Comparison of ENCODE assay signal across 8 cellular contexts in the genomic region with DNA sequence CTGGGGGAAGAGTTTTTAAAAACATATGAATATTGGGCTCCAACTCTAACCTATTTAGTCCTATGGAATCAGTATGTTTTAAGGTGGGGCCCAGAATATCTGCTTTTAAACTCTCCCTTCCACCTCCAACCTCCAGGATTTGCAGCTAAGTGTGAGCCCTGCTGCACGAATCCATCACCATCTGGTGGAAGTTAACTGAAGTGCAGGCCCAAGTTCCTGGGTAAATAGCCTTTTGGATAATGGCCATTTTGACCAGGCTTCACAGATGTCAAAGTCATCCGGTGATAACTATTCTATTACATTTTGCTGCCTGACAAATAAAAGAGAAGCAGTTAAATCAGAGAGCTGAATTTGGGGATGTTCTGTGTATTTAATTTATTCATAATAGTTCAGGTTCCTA. TPM values are rescaled to one million over a fixed set of nuclear protein-coding genes. Genes with fewer than 3 reads are reported as not detected.
DNase-seq lines count a peak whose midpoint lies in the region; ATAC-seq, FAIRE-seq and TF ChIP-seq lines count a peak whose summit lies in the region.

No MANE protein-coding gene starts in this region.

- FAIRE-seq in kidney (lab: Jason Lieb, UNC) = no peak
- no peak for FAIRE-seq in urothelium cell line (lab: Jason Lieb, UNC)

- no peak overlapping the region for H3K27ac ChIP-seq in DND-41 (ENCODE audit: low read length)
- no peak overlapping the region for H3K27ac ChIP-seq in kidney (ENCODE audit: low read depth in 2 of 2, low read length in 2 of 2)

- H4K20me1 ChIP-seq in DND-41 (ENCODE audit: insufficient read depth, low read length) = no peaks in the 10 kb centered on the region

- DNase-seq in DND-41 (peak; percentile 13), NCI-H2171 treated with DMSO at 0.1 percent for 48 hours (lab: John Stamatoyannopoulos, UW) (peak; percentile 37), astrocyte of the spinal cord (ENCODE audit: low read depth, low spot score) (peak; percentile 42), kidney (no peak), urothelium cell line (ENCODE audit: low spot score) (peak; percentile 39), OCI-M2 (lab: John Stamatoyannopoulos, UW; ENCODE audit: unreplicated experiment) (no peak)

- H3K4me2 ChIP-seq in DND-41 (ENCODE audit: insufficient read depth, low read length) = no peak overlapping the region

- TF ChIP-seq CTCF in DND-41 (IDR thresholded peaks at IDR 0.05; ENCODE audit: borderline replicate concordance, extremely low read depth, low read length, poor library complexity, severe bottlenecking) (peak; percentile 75), astrocyte of the spinal cord (IDR thresholded peaks at IDR 0.05; ENCODE audit: low read depth, low read length) (peak; percentile 81), kidney (IDR thresholded peaks at IDR 0.05; ENCODE audit: borderline replicate concordance, extremely low read depth, insufficient read depth) (peak; percentile 87)

- in situ Hi-C loops in astrocyte of the spinal cord (cut with HindIII; ENCODE audit: low sequenced_read_pairs) = no loop called here

- H3K9ac ChIP-seq in DND-41 (ENCODE audit: low read depth, low read length) (no peak overlapping the region), kidney (ENCODE audit: low read length in 2 of 2) (no peak overlapping the region)

- intact Hi-C loops in kidney (cut with DNase I) = no loop called here

- ATAC-seq in DND-41 (ENCODE audit: insufficient read depth, low read depth) (peak; percentile 68; the same call in 2 of the 3 replicates), GM19328 (IDR thresholded peaks at IDR 0.05; ENCODE audit: unreplicated experiment) (peak; percentile 78), HG03135 (IDR thresholded peaks at IDR 0.05; ENCODE audit: unreplicated experiment) (peak; percentile 90)

- H3K4me3 ChIP-seq in DND-41 (ENCODE audit: low read depth in 1 of 2, low read length in 2 of 2) (no peak overlapping the region), astrocyte of the spinal cord (ENCODE audit: low read depth, low read length) (no peak overlapping the region), kidney (ENCODE audit: low read length in 2 of 2) (no peak overlapping the region)

- no peaks in the 10 kb centered on the region for H3K9me3 ChIP-seq in DND-41 (ENCODE audit: insufficient read depth, low read length, severe bottlenecking)
- H3K9me3 ChIP-seq in kidney (ENCODE audit: control insufficient read depth in 1 of 2, low read length in 2 of 2) = no peaks in the 10 kb centered on the region

- H3K27me3 ChIP-seq in DND-41 (ENCODE audit: insufficient read depth, low read length, poor library complexity) = no peaks in the 10 kb centered on the region

- no peaks in the 10 kb centered on the region for H3K36me3 ChIP-seq in DND-41 (ENCODE audit: insufficient read depth, low read length)
- H3K36me3 ChIP-seq in kidney (ENCODE audit: control insufficient read depth in 1 of 2, insufficient read depth in 2 of 2, low read length in 2 of 2) = no peaks in the 10 kb centered on the region

- H3K4me1 ChIP-seq in DND-41 (ENCODE audit: insufficient read depth, low read length) (no peaks in the 10 kb centered on the region), kidney (ENCODE audit: control insufficient read depth in 1 of 2, insufficient read depth in 1 of 2, low read depth in 1 of 2, low read length in 2 of 2) (no peaks in the 10 kb centered on the region)

- H3K79me2 ChIP-seq in DND-41 (ENCODE audit: insufficient read depth, low read length) = no peaks in the 10 kb centered on the region

- no peak overlapping the region for H2AFZ ChIP-seq in DND-41 (ENCODE audit: low read depth, low read length)

RNA-seq across cellular contexts. Expression of gene RMST, which starts 58.1 kb away (rescaled TPM):
- total RNA-seq in kidney = 6.9 TPM
- 2.9 TPM for polyA plus RNA-seq in kidney (ENCODE audit: insufficient read depth, low read depth, low replicate concordance)

Comparison
In these comparisons a context has a peak if more than half of its experiments do, and no peak if none do; other contexts are left out.
1. DNase-seq: peak in DND-41 (single experiment), NCI-H2171 treated with DMSO at 0.1 percent for 48 hours (single experiment), astrocyte of the spinal cord (single experiment) and urothelium cell line (single experiment); none in kidney (single experiment) and OCI-M2 (single experiment).
2. Peak in every context shown above with its lines, with median percentiles within 50 percentile points of each other: ATAC-seq and CTCF ChIP-seq.